Comparison of ENCODE assay signal across 16 cellular contexts in the genomic region with DNA sequence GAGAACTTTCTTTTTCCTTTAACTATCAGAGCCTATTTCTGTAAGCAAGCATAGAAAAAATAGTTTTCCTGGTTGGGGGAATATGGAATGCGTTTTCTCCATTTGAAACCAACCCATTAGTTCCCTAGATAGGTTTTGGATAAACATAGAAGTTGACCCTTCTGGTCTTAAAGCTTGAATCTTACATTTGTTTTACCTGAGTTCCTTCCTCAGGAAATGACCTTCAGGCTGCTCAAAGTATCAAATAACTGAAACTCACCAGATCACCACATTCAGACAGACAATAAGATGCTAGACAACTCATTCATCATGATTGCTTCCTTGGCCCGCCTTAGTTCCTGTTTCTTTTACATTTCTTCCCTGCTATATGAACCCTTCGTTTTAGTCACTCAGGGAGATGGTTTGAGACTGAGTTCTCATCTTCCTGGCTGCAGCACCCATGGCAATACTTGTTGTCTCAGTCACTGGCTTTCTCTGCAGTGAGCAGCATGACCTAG. TPM values are rescaled to one million over a fixed set of nuclear protein-coding genes. Genes with fewer than 3 reads are reported as not detected.
A peak's percentile ranks its signal among the peaks of the same experiment; 100 is the strongest.
DNase-seq lines count a peak whose midpoint lies in the region; ATAC-seq and TF ChIP-seq lines count a peak whose summit lies in the region.
"Had no signal": no experiment of that assay in that cellular context is flagged by ENCODE, and none has a peak within 500 bp of the region (broad histone marks: within the 10 kb centered on the region; RNA-seq: fewer than 3 reads in every experiment).

No MANE protein-coding gene starts in this region.

- H3K4me3 ChIP-seq in cardiac muscle cell = no peak overlapping the region
- no peak overlapping the region for H3K4me3 ChIP-seq in left ventricle myocardium inferior
- H3K4me3 ChIP-seq in SK-N-MC = no peak overlapping the region
- H3K4me3 ChIP-seq in foreskin fibroblast (ENCODE audit: low read depth in 1 of 2, low read length in 2 of 2) = no peak overlapping the region
- H3K4me3 ChIP-seq: hepatocyte had no signal

- DNase-seq in cardiac muscle cell (ENCODE audit: low read depth in 1 of 2, low spot score in 1 of 2) (no peak), left ventricle myocardium inferior (no peak), SK-N-MC (ENCODE audit: low read depth, low spot score) (no peak), foreskin fibroblast (peak; percentile 45 to 57), superior temporal gyrus (ENCODE audit: extremely low spot score) (no peak), DMS79 treated with DMSO at 0.1 percent for 48 hours (lab: John Stamatoyannopoulos, UW) (no peak), NCI-H2171 treated with DMSO at 0.1 percent for 48 hours (lab: John Stamatoyannopoulos, UW) (no peak)
- DNase-seq: ACHN; activated T-cell treated with anti-CD3 and anti-CD28 coated beads, Interleukin-2, amount 50 U/mL, for 4 hours; Karpas-422; naive B cell; NK-92 treated with Interleukin-12 subunit alpha and Interleukin-12 subunit beta, amount 100 ng/mL, for 24 hours; stimulated activated CD4-positive, alpha-beta T cell treated with anti-CD3 and anti-CD28 coated beads, Interleukin-1b, Interleukin-23, amount 100 ng/mL, for 48 hours had no signal

- H3K27ac ChIP-seq in cardiac muscle cell (peak overlapping the region; percentile 30), left ventricle myocardium inferior (replicated peaks) (no peak overlapping the region), SK-N-MC (peak overlapping the region; percentile 6; the same call in 1 of the 2 replicates)
- H3K27ac ChIP-seq: hepatocyte, VCaP had no signal

- no peaks in the 10 kb centered on the region for H3K9me3 ChIP-seq in cardiac muscle cell (ENCODE audit: low read depth)
- H3K9me3 ChIP-seq in left ventricle myocardium inferior (replicated peaks) = no peaks in the 10 kb centered on the region
- no peaks in the 10 kb centered on the region for H3K9me3 ChIP-seq in SK-N-MC (ENCODE audit: low read depth, low read length)

- intact Hi-C loops in left ventricle myocardium inferior (cut with micrococcal nuclease) = no loop called here

- H3K36me3 ChIP-seq in cardiac muscle cell = no peaks in the 10 kb centered on the region
- no peaks in the 10 kb centered on the region for H3K36me3 ChIP-seq in left ventricle myocardium inferior
- H3K36me3 ChIP-seq in SK-N-MC (ENCODE audit: insufficient read depth, low read length) = no peaks in the 10 kb centered on the region

- no peak overlapping the region for H3K9ac ChIP-seq in SK-N-MC (ENCODE audit: insufficient read length)

- TF ChIP-seq CTCF in cardiac muscle cell (IDR thresholded peaks at IDR 0.05; ENCODE audit: low read depth, low read length) = no peak
- TF ChIP-seq CTCF in left ventricle myocardium inferior (IDR thresholded peaks at IDR 0.05; ENCODE audit: borderline replicate concordance) = no peak
- no peak for TF ChIP-seq CTCF in foreskin fibroblast (IDR thresholded peaks at IDR 0.05; ENCODE audit: low read depth, low read length)

- H3K4me1 ChIP-seq in cardiac muscle cell (ENCODE audit: low read depth) = peaks cover 5% of the 10 kb centered on the region
- H3K4me1 ChIP-seq in left ventricle myocardium inferior = peaks cover 32% of the 10 kb centered on the region

- no peak for ATAC-seq in HG02610 (IDR thresholded peaks at IDR 0.05; ENCODE audit: unreplicated experiment)
- ATAC-seq: activated T-cell treated with anti-CD3 and anti-CD28 coated beads, Interleukin-2, amount 50 U/mL, for 4 hours had no signal

- H3K27me3 ChIP-seq in cardiac muscle cell (no peaks in the 10 kb centered on the region), left ventricle myocardium inferior (ENCODE audit: low read depth) (no peaks in the 10 kb centered on the region)
- H3K27me3 ChIP-seq: hepatocyte had no signal

RNA-seq across cellular contexts. Expression of gene LRP6, which starts 52.2 kb away (rescaled TPM):
- 24.4 and 25.4 TPM in 2 replicates for total RNA-seq in cardiac muscle cell
- 18.1 and 22.0 TPM in 2 replicates for polyA plus RNA-seq in cardiac muscle cell
- 18.7 TPM for total RNA-seq in left ventricle myocardium inferior

Comparison
In these comparisons a context has a peak if more than half of its experiments do, and no peak if none do; other contexts are left out.
1. DNase-seq: peak in foreskin fibroblast (2 of 2); none in cardiac muscle cell (0 of 2), left ventricle myocardium inferior (single experiment), SK-N-MC (single experiment), superior temporal gyrus (single experiment), DMS79 treated with DMSO at 0.1 percent for 48 hours (single experiment) and NCI-H2171 treated with DMSO at 0.1 percent for 48 hours (single experiment).